9 cellular contexts compared by ENCODE assay signal in the genomic region with DNA sequence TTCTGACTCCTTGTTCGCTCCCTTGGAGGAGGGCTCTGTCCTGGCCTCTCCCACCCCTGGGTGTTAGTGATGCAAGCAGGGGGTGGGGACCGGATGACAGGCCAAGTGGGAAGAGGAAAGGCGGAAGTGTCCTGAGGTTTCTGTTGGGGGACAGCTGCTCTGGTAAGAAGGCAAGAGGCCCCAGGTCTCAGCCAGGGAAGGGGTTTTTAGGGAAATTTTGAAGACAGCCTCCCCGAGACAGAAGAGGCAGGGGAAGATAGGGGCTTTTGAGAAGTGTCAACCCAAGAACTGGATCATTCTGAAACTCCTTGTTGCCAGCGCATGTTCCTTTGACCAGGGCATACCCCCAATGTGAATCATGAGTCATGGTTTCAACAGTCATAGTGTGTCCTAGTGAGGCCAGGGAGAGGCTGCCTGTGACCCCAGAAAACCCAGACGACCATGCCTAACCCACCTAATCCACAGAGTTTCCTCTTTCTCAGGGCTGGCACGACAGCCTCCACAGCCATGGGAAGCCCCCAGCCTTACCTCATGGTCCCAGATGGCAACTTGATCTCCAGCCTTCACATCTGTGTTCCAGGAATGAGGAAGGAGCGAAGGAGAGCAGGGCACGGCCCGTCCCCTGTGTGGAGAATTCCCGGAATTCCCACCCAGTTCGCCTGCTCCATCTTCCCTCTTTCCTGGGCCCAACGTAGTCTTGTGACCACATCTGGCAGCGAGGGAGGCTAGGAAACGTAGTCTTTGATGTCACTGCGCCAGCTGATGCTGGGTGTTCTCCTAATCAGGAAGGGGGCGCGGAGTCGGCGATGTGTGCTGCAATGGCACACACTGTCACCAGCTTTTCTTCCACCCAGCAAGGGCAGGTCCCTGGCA. TPM values are rescaled to one million over a fixed set of nuclear protein-coding genes. Genes with fewer than 3 reads are reported as not detected.
DNase-seq lines count a peak whose midpoint lies in the region; ATAC-seq, FAIRE-seq and TF ChIP-seq lines count a peak whose summit lies in the region.
"Had no signal": no experiment of that assay in that cellular context is flagged by ENCODE, and none has a peak within 500 bp of the region (broad histone marks: within the 10 kb centered on the region; RNA-seq: fewer than 3 reads in every experiment).

No MANE protein-coding gene starts in this region.

- POLR2A ChIA-PET in A549 (lab: Yijun Ruan, JAX), result no interaction called here
- POLR2A ChIA-PET in RWPE1 (lab: Yijun Ruan, JAX; ENCODE audit: low non-redundant PET), result no interaction called here

- H3K4me1 ChIP-seq in A549 (peaks cover 15% of the 10 kb centered on the region), osteoblast (ENCODE audit: insufficient read depth, low read length) (peaks cover 6% of the 10 kb centered on the region), esophagus muscularis mucosa (peaks cover 5 to 12% (median 8%) of the 10 kb centered on the region in 4 donors)

- TF ChIP-seq CTCF in A549 (IDR thresholded peaks at IDR 0.05) (no peak), osteoblast (IDR thresholded peaks at IDR 0.05; ENCODE audit: extremely low read depth, low read depth, low read length) (no peak), esophagus muscularis mucosa (IDR thresholded peaks at IDR 0.05) (no peak), RWPE1 (conservative IDR thresholded peaks at IDR 0.05; ENCODE audit: low read depth) (no peak)

- TF ChIP-seq EP300 in A549 (IDR thresholded peaks at IDR 0.05), result no peak
- no peak for TF ChIP-seq EP300 in esophagus muscularis mucosa (IDR thresholded peaks at IDR 0.05)

- H3K9me3 Mint-ChIP-seq in activated T-helper 1 cell treated with anti-CD3 and anti-CD28 coated beads, Interleukin-12 subunit alpha, Interleukin-12 subunit beta, Interleukin-2, Interleukin-4 antibody, amounts not matched to agents 30 ng/mL and 10 ng/mL and 1 ng/mL, durations not matched to agents 14 hours and 24 hours and 36 hours, result no peaks in the 10 kb centered on the region

- H3K4me3 ChIP-seq in A549 (no peak overlapping the region), osteoblast (ENCODE audit: insufficient read depth, low read length) (no peak overlapping the region), esophagus muscularis mucosa (no peak overlapping the region)

- H2AFZ ChIP-seq in osteoblast (ENCODE audit: low read length), result no peak overlapping the region

- H3K9me3 ChIP-seq in A549 (no peaks in the 10 kb centered on the region), osteoblast (ENCODE audit: low read depth, low read length) (no peaks in the 10 kb centered on the region), esophagus muscularis mucosa (no peaks in the 10 kb centered on the region)

- WGBS in A549 (ENCODE audit: missing lambda C conversion rate), result 66% methylated on average over 20 of the region's 20 CpGs
- WGBS in esophagus muscularis mucosa, result 64% methylated on average over 19 of the region's 20 CpGs

- no peak for TF ChIP-seq RAD21 in A549 (conservative IDR thresholded peaks at IDR 0.05 in 1 of 2, IDR thresholded peaks at IDR 0.05 in 1 of 2)

- peak overlapping the region; percentile 15 for H3K4me3 Mint-ChIP-seq in activated T-helper 1 cell treated with anti-CD3 and anti-CD28 coated beads, Interleukin-12 subunit alpha, Interleukin-12 subunit beta, Interleukin-2, Interleukin-4 antibody, amounts not matched to agents 30 ng/mL and 10 ng/mL and 1 ng/mL, durations not matched to agents 14 hours and 24 hours and 36 hours

- peaks cover 11% of the 10 kb centered on the region for H3K27me3 ChIP-seq in osteoblast (ENCODE audit: insufficient read depth, low read length)
- H3K27me3 ChIP-seq in esophagus muscularis mucosa, result peaks cover 0 to 98% (median 17%) of the 10 kb centered on the region in 4 donors

- ATAC-seq in A549 (peak in 1 of 2 experiments; percentile 5; a peak in 1 of 6 replicates), GM18511 (IDR thresholded peaks at IDR 0.05; ENCODE audit: unreplicated experiment) (peak; percentile 39), HG03108 (IDR thresholded peaks at IDR 0.05; ENCODE audit: unreplicated experiment) (peak; percentile 31)

- H3K79me2 ChIP-seq in osteoblast (ENCODE audit: insufficient read depth, low read length), result no peaks in the 10 kb centered on the region

- H4K20me1 ChIP-seq in osteoblast (ENCODE audit: insufficient read depth, low read length), result no peaks in the 10 kb centered on the region

- H3K4me2 ChIP-seq in A549 (no peak overlapping the region), osteoblast (ENCODE audit: insufficient read depth, low read length) (no peak overlapping the region)

- intact Hi-C loops in activated T-helper 1 cell treated with anti-CD3 and anti-CD28 coated beads, Interleukin-12 subunit alpha, Interleukin-12 subunit beta, Interleukin-2, Interleukin-4 antibody, amounts not matched to agents 30 ng/mL and 10 ng/mL and 1 ng/mL, durations not matched to agents 14 hours and 24 hours and 36 hours (cut with micrococcal nuclease), result loop anchor here (1.0 kb wide), 2 partner anchors 11 to 231 kb away; a partner anchor contains a TSS
- intact Hi-C loops in esophagus muscularis mucosa (cut with DNase I), result no loop called here

- no peak for FAIRE-seq in A549 (lab: Jason Lieb, UNC)

- no peak for DNase-seq in A549 (ENCODE audit: low read depth in 1 of 2, low spot score in 1 of 2)
- no peak for DNase-seq in activated T-helper 1 cell treated with anti-CD3 and anti-CD28 coated beads, Interleukin-12 subunit alpha, Interleukin-12 subunit beta, Interleukin-2, Interleukin-4 antibody, amounts not matched to agents 30 ng/mL and 10 ng/mL and 1 ng/mL, durations not matched to agents 14 hours and 24 hours and 36 hours (ENCODE audit: low spot score)
- DNase-seq in osteoblast (ENCODE audit: insufficient read length, low spot score, missing footprints), result peak; percentile 93
- no peak for DNase-seq in esophagus muscularis mucosa (ENCODE audit: extremely low spot score)
- no peak for DNase-seq in RWPE1 (ENCODE audit: low spot score)
- DNase-seq in middle frontal gyrus (ENCODE audit: extremely low spot score, low spot score), result no peak

- H3K36me3 ChIP-seq in osteoblast (ENCODE audit: insufficient read depth, low read length) (no peaks in the 10 kb centered on the region), esophagus muscularis mucosa (no peaks in the 10 kb centered on the region)

- H3K36me3 Mint-ChIP-seq in activated T-helper 1 cell treated with anti-CD3 and anti-CD28 coated beads, Interleukin-12 subunit alpha, Interleukin-12 subunit beta, Interleukin-2, Interleukin-4 antibody, amounts not matched to agents 30 ng/mL and 10 ng/mL and 1 ng/mL, durations not matched to agents 14 hours and 24 hours and 36 hours (ENCODE audit: low read depth), result no peaks in the 10 kb centered on the region

- CTCF ChIA-PET in A549 (lab: Yijun Ruan, JAX), result interaction anchor here (0.9 to 6.8 kb wide), 3 partner anchors 17 to 25 kb away, joined by 3 to 40 read pairs (median 5); no protein-coding TSS in a partner anchor
- CTCF ChIA-PET in RWPE1 (lab: Yijun Ruan, JAX), result interaction anchor here (0.6 to 1.0 kb wide), 3 partner anchors 16 to 1099 kb away, joined by 3 to 8 read pairs (median 4); no protein-coding TSS in a partner anchor

- peaks cover 6% of the 10 kb centered on the region for H3K27me3 Mint-ChIP-seq in activated T-helper 1 cell treated with anti-CD3 and anti-CD28 coated beads, Interleukin-12 subunit alpha, Interleukin-12 subunit beta, Interleukin-2, Interleukin-4 antibody, amounts not matched to agents 30 ng/mL and 10 ng/mL and 1 ng/mL, durations not matched to agents 14 hours and 24 hours and 36 hours (ENCODE audit: insufficient read depth)

- peak overlapping the region; percentile 80 for H3K27ac Mint-ChIP-seq in activated T-helper 1 cell treated with anti-CD3 and anti-CD28 coated beads, Interleukin-12 subunit alpha, Interleukin-12 subunit beta, Interleukin-2, Interleukin-4 antibody, amounts not matched to agents 30 ng/mL and 10 ng/mL and 1 ng/mL, durations not matched to agents 14 hours and 24 hours and 36 hours

- H3K27ac ChIP-seq in A549 (peak overlapping the region in 1 of 2 experiments; percentile 42; a peak in 3 of 6 replicates), osteoblast (ENCODE audit: low read depth, low read length) (no peak overlapping the region), esophagus muscularis mucosa (replicated peaks in 1 of 4) (peak overlapping the region in 2 of 4 donors; percentile 8 to 35), RWPE1 (no peak overlapping the region)

- H3K4me1 Mint-ChIP-seq in activated T-helper 1 cell treated with anti-CD3 and anti-CD28 coated beads, Interleukin-12 subunit alpha, Interleukin-12 subunit beta, Interleukin-2, Interleukin-4 antibody, amounts not matched to agents 30 ng/mL and 10 ng/mL and 1 ng/mL, durations not matched to agents 14 hours and 24 hours and 36 hours (ENCODE audit: low read depth), result peaks cover 30% of the 10 kb centered on the region

- TF ChIP-seq POLR2A in A549 (IDR thresholded peaks at IDR 0.05; ENCODE audit: low read length) (no peak), esophagus muscularis mucosa (IDR thresholded peaks at IDR 0.05; ENCODE audit: low read depth) (no peak)

TF ChIP-seq in A549, 52 proteins besides CTCF, POLR2A, EP300 and RAD21:
- no peak for TF ChIP-seq HDAC2 (IDR thresholded peaks at IDR 0.05)
- TF ChIP-seq FOSL2 (IDR thresholded peaks at IDR 0.05), result no peak
- peak; percentile 48; the same call in 1 of the 2 replicates for TF ChIP-seq FOSL2 (CRISPR knock-in tag; IDR thresholded peaks at IDR 0.05)

RNA-seq across cellular contexts. Expression of a gene that starts 4.9 kb away (rescaled TPM):
- 0.19 and 0.49 TPM in 2 replicates for polyA plus RNA-seq in A549 (2011; rRNA removed)
- polyA plus RNA-seq in A549 (2012; cell fraction: cytosol; rRNA removed), result 0.12 and 0.39 TPM in 2 replicates
- 2.3 and 3.7 TPM in 2 replicates for polyA plus RNA-seq in A549 (2012; cell fraction: nucleus; rRNA removed)
- 0.16 to 0.22 TPM (median 0.18 TPM) in 3 replicates for polyA plus RNA-seq in A549 (2017; fragmentation: RNase III; extraction: RNeasy Plus Mini Kit Qiagen cat#74134 plus additional on column Dnase treatment)
- 0.62 and 0.73 TPM in 2 replicates for polyA minus RNA-seq in A549 (2011; rRNA and poly(A)+ RNA removed)
- 24.6 and 24.9 TPM in 2 replicates for total RNA-seq in activated T-helper 1 cell treated with anti-CD3 and anti-CD28 coated beads, Interleukin-12 subunit alpha, Interleukin-12 subunit beta, Interleukin-2, Interleukin-4 antibody, amounts not matched to agents 30 ng/mL and 10 ng/mL and 1 ng/mL, durations not matched to agents 14 hours and 24 hours and 36 hours
- under 0.01 TPM in 2 replicates for total RNA-seq in osteoblast
- 1 to 10 TPM; 1.2 to 8.0 (median 2.1) TPM for total RNA-seq in esophagus muscularis mucosa
- total RNA-seq: myocyte had no signal

RNA-seq across cellular contexts. Expression of a gene that starts 49.2 kb away (rescaled TPM):
- polyA plus RNA-seq in A549 (2011; rRNA removed), result 19.5 and 24.2 TPM in 2 replicates
- 42.8 and 52.7 TPM in 2 replicates for polyA plus RNA-seq in A549 (2012; cell fraction: cytosol; rRNA removed)
- polyA plus RNA-seq in A549 (2012; cell fraction: nucleus; rRNA removed), result 44.8 and 46.3 TPM in 2 replicates
- polyA plus RNA-seq in A549 (2017; fragmentation: RNase III; extraction: RNeasy Plus Mini Kit Qiagen cat#74134 plus additional on column Dnase treatment), result 25.9 to 28.0 TPM (median 26.9 TPM) in 3 replicates
- polyA minus RNA-seq in A549 (2011; rRNA and poly(A)+ RNA removed), result 16.6 and 20.0 TPM in 2 replicates
- 62.5 and 63.7 TPM in 2 replicates for total RNA-seq in activated T-helper 1 cell treated with anti-CD3 and anti-CD28 coated beads, Interleukin-12 subunit alpha, Interleukin-12 subunit beta, Interleukin-2, Interleukin-4 antibody, amounts not matched to agents 30 ng/mL and 10 ng/mL and 1 ng/mL, durations not matched to agents 14 hours and 24 hours and 36 hours
- 13.3 and 13.8 TPM in 2 replicates for total RNA-seq in osteoblast
- total RNA-seq in esophagus muscularis mucosa, result 1 to 10 TPM; 5.0 to 8.0 (median 6.0) TPM
